ENCODE assay signal across 10 cellular contexts in the genomic region with DNA sequence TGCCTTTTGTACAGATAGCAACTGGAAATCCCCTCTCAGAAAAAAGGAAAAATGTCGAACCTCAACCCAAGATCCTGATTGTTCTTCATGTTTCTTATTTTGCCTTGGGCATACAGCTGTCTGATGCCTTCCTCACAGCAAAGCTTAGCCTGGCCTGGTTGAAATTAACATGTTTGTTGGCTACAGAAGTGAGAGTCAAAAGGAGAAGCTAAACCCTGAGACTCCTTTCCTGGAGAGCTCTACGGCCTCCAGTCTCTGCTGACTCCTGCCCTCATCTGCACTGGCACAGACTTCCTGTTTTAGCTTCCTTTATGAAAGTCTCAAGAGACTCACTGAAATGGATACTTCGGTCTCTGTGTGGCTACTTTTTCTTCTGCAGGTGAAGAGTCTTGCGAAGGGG.
DNase-seq lines count a peak whose midpoint lies in the region; ATAC-seq and TF ChIP-seq lines count a peak whose summit lies in the region.
"Had no signal": no experiment of that assay in that cellular context is flagged by ENCODE, and none has a peak within 500 bp of the region (broad histone marks: within the 10 kb centered on the region; RNA-seq: fewer than 3 reads in every experiment).

No MANE protein-coding gene starts in this region.

- H3K27ac Mint-ChIP-seq in activated B cell treated with CpG ODN at 0.5 μM for 24 hours: peak overlapping the region; percentile 38

- H3K36me3 ChIP-seq in BLaER1 treated with 17β-estradiol and CSF1 and Interleukin-3, amounts not matched to agents 10 nM and 100 nM: no peaks in the 10 kb centered on the region

- peak overlapping the region in 7 of 11 experiments; percentile 10 to 80 (median 54); a peak in 12 of 22 replicates for H3K27ac ChIP-seq in BLaER1 treated with 17β-estradiol and CSF1 and Interleukin-3, amounts not matched to agents 10 nM and 100 nM
- H3K27ac ChIP-seq: C4-2B had no signal

- no peaks in the 10 kb centered on the region for H4K20me1 ChIP-seq in BLaER1 treated with 17β-estradiol and CSF1 and Interleukin-3, amounts not matched to agents 10 nM and 100 nM

- intact Hi-C loops in activated B cell treated with CpG ODN at 0.5 μM for 24 hours (cut with micrococcal nuclease): loop anchor here (10.0 kb wide), 1 partner anchor 188 kb away; a partner anchor contains a TSS

- no peaks in the 10 kb centered on the region for H3K36me3 Mint-ChIP-seq in activated B cell treated with CpG ODN at 0.5 μM for 24 hours (ENCODE audit: low read depth)

- DNase-seq in activated B cell treated with CpG ODN at 0.5 μM for 24 hours (peak; percentile 16), LoVo (ENCODE audit: low spot score) (no peak), kidney tubule cell (ENCODE audit: low spot score) (no peak), NCI-H526 treated with DMSO at 0.1 percent for 48 hours (lab: John Stamatoyannopoulos, UW) (no peak)
- DNase-seq in activated CD4-positive, alpha-beta T cell treated with anti-CD3 and anti-CD28 coated beads for 48 hours: no peak
- DNase-seq: NCI-H146 had no signal

- H3K9me3 ChIP-seq in BLaER1 treated with 17β-estradiol and CSF1 and Interleukin-3, amounts not matched to agents 10 nM and 100 nM (replicated peaks in 1 of 11): no peaks in the 10 kb centered on the region

- POLR2A ChIA-PET in activated B cell treated with CpG ODN at 0.5 μM for 24 hours (lab: Charles Lee): interaction anchor here (0.6 kb wide), 1 partner anchor 113 kb away, joined by 4 read pairs; no protein-coding TSS in a partner anchor

- peaks cover 25 to 71% (median 31%) of the 10 kb centered on the region in 10 experiments for H3K4me1 ChIP-seq in BLaER1 treated with 17β-estradiol and CSF1 and Interleukin-3, amounts not matched to agents 10 nM and 100 nM

- no peaks in the 10 kb centered on the region for H3K27me3 Mint-ChIP-seq in activated B cell treated with CpG ODN at 0.5 μM for 24 hours

- CTCF ChIA-PET in activated B cell treated with CpG ODN at 0.5 μM for 24 hours (lab: Charles Lee): no interaction called here

- ATAC-seq in GM19452 (IDR thresholded peaks at IDR 0.05; ENCODE audit: unreplicated experiment) (peak; percentile 82), HG03159 (IDR thresholded peaks at IDR 0.05; ENCODE audit: unreplicated experiment) (peak; percentile 90), activated B cell treated with CpG ODN at 0.5 μM for 24 hours (ENCODE audit: low read depth) (peak; percentile 89)

- H3K27me3 ChIP-seq in BLaER1 treated with 17β-estradiol and CSF1 and Interleukin-3, amounts not matched to agents 10 nM and 100 nM: no peaks in the 10 kb centered on the region

- no peak for TF ChIP-seq CTCF in activated B cell treated with CpG ODN at 0.5 μM for 24 hours (IDR thresholded peaks at IDR 0.05)

- peaks cover 57% of the 10 kb centered on the region for H3K4me1 Mint-ChIP-seq in activated B cell treated with CpG ODN at 0.5 μM for 24 hours

- H3K4me2 ChIP-seq in BLaER1 treated with 17β-estradiol and CSF1 and Interleukin-3, amounts not matched to agents 10 nM and 100 nM: peak overlapping the region; percentile 22 to 94 (median 42)

- H3K4me3 Mint-ChIP-seq in activated B cell treated with CpG ODN at 0.5 μM for 24 hours: peak overlapping the region; percentile 33

- H3K9ac ChIP-seq in BLaER1 treated with 17β-estradiol and CSF1 and Interleukin-3, amounts not matched to agents 10 nM and 100 nM: peak overlapping the region in 1 of 11 experiments; percentile 28; a peak in 2 of 22 replicates

- no peak overlapping the region for H3K4me3 ChIP-seq in BLaER1 treated with 17β-estradiol and CSF1 and Interleukin-3, amounts not matched to agents 10 nM and 100 nM

- H3K9me3 Mint-ChIP-seq in activated B cell treated with CpG ODN at 0.5 μM for 24 hours: no peaks in the 10 kb centered on the region
